Comparison of ENCODE assay signal across 15 cellular contexts in the genomic region with DNA sequence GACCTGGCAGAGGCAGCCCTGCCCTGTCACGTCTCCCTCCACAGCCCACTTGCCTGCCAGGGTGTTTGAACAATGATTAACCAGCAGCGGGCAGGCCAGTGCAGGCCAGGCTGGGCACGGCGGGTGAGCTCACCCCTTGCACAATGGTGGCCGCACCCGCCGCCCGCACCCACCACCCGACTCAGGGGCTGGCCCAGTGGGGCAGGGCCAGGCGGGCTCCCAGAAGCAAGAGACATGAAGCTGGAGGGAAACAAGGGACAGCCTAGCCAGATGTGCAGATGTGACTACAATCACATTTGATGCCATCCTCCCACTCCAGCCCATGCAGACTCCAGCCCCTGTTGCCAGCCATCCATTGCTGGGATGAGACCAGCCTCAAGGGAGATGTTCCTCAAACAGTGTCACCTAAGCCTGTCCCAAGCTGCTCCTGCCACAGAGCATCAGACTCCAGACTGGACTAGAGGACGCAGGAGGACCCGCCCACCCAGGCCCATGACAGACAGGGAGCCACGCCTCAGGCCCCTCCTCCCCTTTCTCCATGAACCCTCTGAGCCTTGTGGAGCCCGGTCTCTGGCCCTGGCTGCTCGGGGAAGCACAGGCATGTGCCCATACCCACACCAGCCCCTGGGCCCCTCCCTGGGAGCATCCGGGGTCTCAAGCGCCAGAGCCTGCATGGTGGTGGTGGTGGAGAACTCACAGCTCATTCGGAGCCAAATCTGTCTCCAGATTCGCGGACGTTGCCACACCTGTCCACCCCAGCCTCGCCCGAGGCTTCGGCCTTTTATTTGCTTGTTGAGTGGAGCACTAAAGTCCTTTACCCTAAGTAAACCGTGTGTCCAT. TPM values are rescaled to one million over a fixed set of nuclear protein-coding genes. Genes with fewer than 3 reads are reported as not detected.
DNase-seq lines count a peak whose midpoint lies in the region; FAIRE-seq and TF ChIP-seq lines count a peak whose summit lies in the region.
"Had no signal": no experiment of that assay in that cellular context is flagged by ENCODE, and none has a peak within 500 bp of the region (broad histone marks: within the 10 kb centered on the region; RNA-seq: fewer than 3 reads in every experiment).

No MANE protein-coding gene starts in this region.

- H3K9me3 ChIP-seq in MG63 = no peaks in the 10 kb centered on the region
- H3K9me3 ChIP-seq in endocrine pancreas (ENCODE audit: control insufficient read depth, low read length) = no peaks in the 10 kb centered on the region
- no peaks in the 10 kb centered on the region for H3K9me3 ChIP-seq in mucosa of rectum (ENCODE audit: control insufficient read depth in 2 of 2, low read length in 2 of 2)

- no peak overlapping the region for H3K4me3 ChIP-seq in MG63
- H3K4me3 ChIP-seq in endocrine pancreas (ENCODE audit: control insufficient read depth, insufficient read depth, low read length) = no peak overlapping the region
- H3K4me3 ChIP-seq in mucosa of rectum (ENCODE audit: low read length in 2 of 2) = peak overlapping the region; percentile 12 to 59
- no peak overlapping the region for H3K4me3 ChIP-seq in coronary artery

- BruUV-seq in Calu3 (replicated peaks; lab: Mats Ljungman, UMichigan) = no TSS peak

- intact Hi-C loops in Calu3 (cut with micrococcal nuclease; ENCODE audit: unreplicated experiment) = no loop called here

- H3K27ac Mint-ChIP-seq in Calu3 (ENCODE audit: unreplicated experiment) = no peak overlapping the region
- H3K27ac Mint-ChIP-seq: CD4-positive, CD25-positive, alpha-beta regulatory T cell; naive thymus-derived CD8-positive, alpha-beta T cell had no signal

- CTCF ChIA-PET in Calu3 (lab: Charles Lee) = interaction anchor here (0.9 to 1.6 kb wide), 5 partner anchors 11 to 70 kb away, joined by 3 to 6 read pairs (median 3); a partner anchor contains a TSS

- peak overlapping the region; percentile 47 for H3K4me3 Mint-ChIP-seq in Calu3 (ENCODE audit: low read depth, unreplicated experiment)
- H3K4me3 Mint-ChIP-seq: CD4-positive, CD25-positive, alpha-beta regulatory T cell; naive thymus-derived CD8-positive, alpha-beta T cell had no signal

- H3K9ac ChIP-seq in endocrine pancreas (ENCODE audit: control insufficient read depth, insufficient read depth, low read length) (peak overlapping the region; percentile 25), mucosa of rectum (ENCODE audit: low read depth in 1 of 2, low read length in 2 of 2) (peak overlapping the region; percentile 52 to 54)

- no peak for TF ChIP-seq POLR2A in GM12891 (IDR thresholded peaks at IDR 0.05; ENCODE audit: low read depth, low read length)

- H3K36me3 ChIP-seq in MG63 (no peaks in the 10 kb centered on the region), endocrine pancreas (ENCODE audit: control insufficient read depth, insufficient read depth, low read length) (no peaks in the 10 kb centered on the region), mucosa of rectum (ENCODE audit: control insufficient read depth in 2 of 2, insufficient read depth in 2 of 2, low read length in 2 of 2) (no peaks in the 10 kb centered on the region)

- peak overlapping the region; percentile 91 to 97 for H3K27ac ChIP-seq in mucosa of rectum (ENCODE audit: low read depth in 2 of 2, low read length in 2 of 2)
- no peak overlapping the region for H3K27ac ChIP-seq in coronary artery

- peaks cover 8% of the 10 kb centered on the region for H3K36me3 Mint-ChIP-seq in Calu3 (ENCODE audit: insufficient read depth, unreplicated experiment)
- H3K36me3 Mint-ChIP-seq: CD4-positive, CD25-positive, alpha-beta regulatory T cell; naive thymus-derived CD8-positive, alpha-beta T cell had no signal

- H3K4me1 ChIP-seq in endocrine pancreas (ENCODE audit: control insufficient read depth, insufficient read depth, low read length) (no peaks in the 10 kb centered on the region), mucosa of rectum (ENCODE audit: control insufficient read depth in 2 of 2, insufficient read depth in 2 of 2, low read length in 2 of 2) (peaks cover 26 to 42% of the 10 kb centered on the region in 2 donors)

- no peaks in the 10 kb centered on the region for H3K9me3 Mint-ChIP-seq in Calu3 (ENCODE audit: low read depth, unreplicated experiment)
- H3K9me3 Mint-ChIP-seq: CD4-positive, CD25-positive, alpha-beta regulatory T cell; naive thymus-derived CD8-positive, alpha-beta T cell had no signal

- no peak for FAIRE-seq in GM12891 (lab: Jason Lieb, UNC)
- FAIRE-seq: colon had no signal

- H3K27me3 Mint-ChIP-seq in Calu3 (ENCODE audit: unreplicated experiment) = no peaks in the 10 kb centered on the region
- H3K27me3 Mint-ChIP-seq: CD4-positive, CD25-positive, alpha-beta regulatory T cell had no signal

- peaks cover 43% of the 10 kb centered on the region for H3K4me1 Mint-ChIP-seq in Calu3 (ENCODE audit: low read depth, unreplicated experiment)
- H3K4me1 Mint-ChIP-seq: CD4-positive, CD25-positive, alpha-beta regulatory T cell; naive thymus-derived CD8-positive, alpha-beta T cell had no signal

- peak; percentile 91 for DNase-seq in Calu3
- peak; percentile 76 for DNase-seq in MG63
- DNase-seq in GM12891 (ENCODE audit: insufficient read length, low spot score) = no peak
- DNase-seq in DMS114 treated with DMSO at 0.1 percent for 48 hours (lab: John Stamatoyannopoulos, UW; ENCODE audit: unreplicated experiment) = no peak
- DNase-seq in foreskin melanocyte = no peak
- no peak for DNase-seq in coronary artery (ENCODE audit: low spot score)
- DNase-seq: activated CD4-positive, CD25-positive, alpha-beta regulatory T cell; activated effector memory CD4-positive, alpha-beta T cell treated with Interleukin-2 at 50 U/mL for 16 hours; CD4-positive, CD25-positive, alpha-beta regulatory T cell; Karpas-422; stimulated activated CD4-positive, alpha-beta T cell treated with anti-CD3 and anti-CD28 coated beads, Interleukin-2, amount 100 ng/mL, for 24 hours had no signal

- TF ChIP-seq CTCF in Calu3 (IDR thresholded peaks at IDR 0.05; ENCODE audit: unreplicated experiment) (no peak), coronary artery (IDR thresholded peaks at IDR 0.05) (no peak)

- H3K27me3 ChIP-seq in MG63 (no peaks in the 10 kb centered on the region), endocrine pancreas (ENCODE audit: control insufficient read depth, insufficient read depth, low read length) (no peaks in the 10 kb centered on the region), mucosa of rectum (ENCODE audit: control insufficient read depth in 2 of 2, insufficient read depth in 2 of 2, low read length in 2 of 2) (no peaks in the 10 kb centered on the region)

TF ChIP-seq in GM12891, 5 proteins besides CTCF, POLR2A, EP300 and RAD21:
- TF ChIP-seq PAX5 (IDR thresholded peaks at IDR 0.05; ENCODE audit: insufficient read depth, low read length, severe bottlenecking) (no peak), TAF1 (IDR thresholded peaks at IDR 0.05; ENCODE audit: low read depth, low read length) (no peak), SPI1 (IDR thresholded peaks at IDR 0.05; ENCODE audit: low read depth, low read length) (no peak), POU2F2 (IDR thresholded peaks at IDR 0.05; ENCODE audit: low read depth, low read length) (no peak), POLR2AphosphoS5 (IDR thresholded peaks at IDR 0.05; ENCODE audit: low read depth, low read length) (no peak)

RNA-seq across cellular contexts. Expression of a gene that starts 45.0 kb away (rescaled TPM):
- total RNA-seq in Calu3 (2022) = 118 and 136 TPM in 2 replicates
- 33.4 and 40.5 TPM in 2 replicates for total RNA-seq in MG63 (2014; rRNA removed; shearing (Covaris generic); ENCODE audit: low replicate concordance)
- 25.5 TPM for polyA plus RNA-seq in GM12891 (2012; ENCODE audit: low read depth, missing spikeins)
- total RNA-seq: CD4-positive, CD25-positive, alpha-beta regulatory T cell; naive thymus-derived CD8-positive, alpha-beta T cell had no signal
- polyA plus RNA-seq: CD4-positive, CD25-positive, alpha-beta regulatory T cell; naive thymus-derived CD8-positive, alpha-beta T cell had no signal

Comparison
In these comparisons a context has a peak if more than half of its experiments do, and no peak if none do; other contexts are left out.
1. DNase-seq: peak in Calu3 (single experiment) and MG63 (single experiment); none in GM12891 (single experiment), DMS114 treated with DMSO at 0.1 percent for 48 hours (single experiment), foreskin melanocyte (single experiment) and coronary artery (single experiment).
2. H3K4me3 ChIP-seq: peak in mucosa of rectum (2 of 2); none in MG63 (single experiment), endocrine pancreas (single experiment) and coronary artery (single experiment).
3. H3K27ac ChIP-seq: peak in mucosa of rectum (2 of 2); none in coronary artery (0 of 2).